Comparison of ENCODE assay signal across 20 cellular contexts in the genomic region with DNA sequence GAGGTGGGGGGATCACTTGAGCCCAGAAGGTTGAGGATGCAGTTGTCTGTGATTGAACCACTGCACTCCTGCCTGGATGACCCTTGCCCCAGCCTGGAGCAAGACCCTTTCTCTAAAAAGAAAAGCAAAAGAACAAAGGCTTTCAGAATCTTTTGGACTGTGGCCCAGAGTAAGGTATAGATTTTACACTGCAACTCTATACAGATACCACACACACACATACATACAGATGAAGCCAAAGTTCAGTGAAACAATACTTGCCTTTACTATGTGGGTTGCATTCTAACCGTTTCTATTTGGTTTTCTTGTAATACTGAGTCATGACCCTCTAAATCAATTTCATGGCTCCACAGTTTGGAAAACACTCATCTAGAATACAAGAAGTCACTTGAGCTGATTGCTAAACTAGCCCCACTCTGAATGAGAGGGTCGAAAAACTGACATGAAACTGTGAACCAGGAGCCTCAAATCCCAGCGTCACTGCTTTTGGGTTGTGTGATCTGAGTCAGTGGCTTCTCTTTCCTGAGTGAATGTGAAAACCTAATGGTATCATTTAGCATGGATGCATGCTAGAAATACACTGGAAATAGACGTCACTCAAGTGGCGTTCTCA.
DNase-seq lines count a peak whose midpoint lies in the region; ATAC-seq and TF ChIP-seq lines count a peak whose summit lies in the region.
"Had no signal": no experiment of that assay in that cellular context is flagged by ENCODE, and none has a peak within 500 bp of the region (broad histone marks: within the 10 kb centered on the region; RNA-seq: fewer than 3 reads in every experiment).

No MANE protein-coding gene starts in this region.

- no peak overlapping the region for H3K4me3 Mint-ChIP-seq in activated T-cell treated with anti-CD3 and anti-CD28 coated beads, Interleukin-2, amount 50 U/mL, for 72 hours
- no peak overlapping the region for H3K4me3 Mint-ChIP-seq in activated T-cell treated with anti-CD3 and anti-CD28 coated beads, Interleukin-2, amount 50 U/mL, for 24 hours
- H3K4me3 Mint-ChIP-seq: B cell, CD14-positive monocyte had no signal

- TF ChIP-seq POLR2A in transverse colon (IDR thresholded peaks at IDR 0.05): no peak

- H3K36me3 ChIP-seq in right atrium auricular region (no peaks in the 10 kb centered on the region), transverse colon (no peaks in the 10 kb centered on the region)

- TF ChIP-seq CTCF in right atrium auricular region (IDR thresholded peaks at IDR 0.05) (no peak), transverse colon (IDR thresholded peaks at IDR 0.05) (no peak)

- in situ Hi-C loops in transverse colon (cut with MboI; ENCODE audit: low pct_ligation_motif_present in 1 of 4, low pct_unique_long_range_greater_than_20kb in 1 of 4, low sequenced_read_pairs in 3 of 4): loop anchor here (25.0 kb wide), 3 partner anchors 180 to 430 kb away; no protein-coding TSS in a partner anchor

- no peaks in the 10 kb centered on the region for H3K36me3 Mint-ChIP-seq in activated T-cell treated with anti-CD3 and anti-CD28 coated beads, Interleukin-2, amount 50 U/mL, for 72 hours (ENCODE audit: insufficient read depth in 2 of 2)
- no peaks in the 10 kb centered on the region for H3K36me3 Mint-ChIP-seq in activated T-cell treated with anti-CD3 and anti-CD28 coated beads, Interleukin-2, amount 50 U/mL, for 24 hours (ENCODE audit: low read depth)
- H3K36me3 Mint-ChIP-seq: CD14-positive monocyte had no signal

- H3K27ac Mint-ChIP-seq in activated T-cell treated with anti-CD3 and anti-CD28 coated beads, Interleukin-2, amount 50 U/mL, for 72 hours: no peak overlapping the region
- H3K27ac Mint-ChIP-seq in activated T-cell treated with anti-CD3 and anti-CD28 coated beads, Interleukin-2, amount 50 U/mL, for 24 hours: no peak overlapping the region
- H3K27ac Mint-ChIP-seq: B cell, CD14-positive monocyte had no signal

- no peaks in the 10 kb centered on the region for H3K4me1 Mint-ChIP-seq in activated T-cell treated with anti-CD3 and anti-CD28 coated beads, Interleukin-2, amount 50 U/mL, for 72 hours (ENCODE audit: low read depth)
- H3K4me1 Mint-ChIP-seq in activated T-cell treated with anti-CD3 and anti-CD28 coated beads, Interleukin-2, amount 50 U/mL, for 24 hours (ENCODE audit: low read depth): no peaks in the 10 kb centered on the region
- H3K4me1 Mint-ChIP-seq: B cell had no signal

- ATAC-seq in activated T-cell treated with anti-CD3 and anti-CD28 coated beads, Interleukin-2, amount 50 U/mL, for 72 hours (replicated peaks in 1 of 2): peak; percentile 69 to 80
- ATAC-seq: A549 had no signal

- no peak for TF ChIP-seq EP300 in transverse colon (IDR thresholded peaks at IDR 0.05; ENCODE audit: low read depth)

- H3K27me3 ChIP-seq in right atrium auricular region: no peaks in the 10 kb centered on the region
- H3K27me3 ChIP-seq in transverse colon: no peaks in the 10 kb centered on the region

- intact Hi-C loops in transverse colon (cut with DNase I; ENCODE audit: low total_unique reads): no loop called here

- no peaks in the 10 kb centered on the region for H3K27me3 Mint-ChIP-seq in activated T-cell treated with anti-CD3 and anti-CD28 coated beads, Interleukin-2, amount 50 U/mL, for 72 hours (ENCODE audit: low read depth)
- no peaks in the 10 kb centered on the region for H3K27me3 Mint-ChIP-seq in activated T-cell treated with anti-CD3 and anti-CD28 coated beads, Interleukin-2, amount 50 U/mL, for 24 hours
- H3K27me3 Mint-ChIP-seq: B cell had no signal

- H3K9me3 ChIP-seq in right atrium auricular region (no peaks in the 10 kb centered on the region), transverse colon (no peaks in the 10 kb centered on the region)

- no peaks in the 10 kb centered on the region for H3K9me3 Mint-ChIP-seq in activated T-cell treated with anti-CD3 and anti-CD28 coated beads, Interleukin-2, amount 50 U/mL, for 72 hours
- H3K9me3 Mint-ChIP-seq in activated T-cell treated with anti-CD3 and anti-CD28 coated beads, Interleukin-2, amount 50 U/mL, for 24 hours: no peaks in the 10 kb centered on the region

- no peak overlapping the region for H3K4me3 ChIP-seq in right atrium auricular region
- H3K4me3 ChIP-seq in transverse colon: no peak overlapping the region
- H3K4me3 ChIP-seq: A549 had no signal

- H3K4me1 ChIP-seq in right atrium auricular region: no peaks in the 10 kb centered on the region
- no peaks in the 10 kb centered on the region for H3K4me1 ChIP-seq in transverse colon
- H3K4me1 ChIP-seq: A549 had no signal

- DNase-seq in activated T-cell treated with anti-CD3 and anti-CD28 coated beads, Interleukin-2, amount 50 U/mL, for 72 hours: no peak
- DNase-seq in activated T-cell treated with anti-CD3 and anti-CD28 coated beads, Interleukin-2, amount 50 U/mL, for 24 hours: no peak
- DNase-seq in MV-4-11 (lab: John Stamatoyannopoulos, UW) (peak; percentile 76), left kidney (ENCODE audit: low read depth, low spot score) (peak; percentile 37), renal cortical epithelial cell (ENCODE audit: low read depth) (peak; percentile 45), right atrium auricular region (ENCODE audit: low spot score) (no peak), T-helper 9 cell (no peak), transverse colon (no peak)
- DNase-seq: DMS53, EL, GF-D8, Kasumi-1, NCI-H1417, NCI-H187, NCI-H446 treated with DMSO at 0.1 percent for 48 hours, NCI-H526 treated with DMSO at 0.1 percent for 48 hours, OCI-M1 had no signal

- WGBS in transverse colon (ENCODE audit: low coverage in 1 of 2), 2 donors: 67 to 72% methylated on average over 5 of the region's 5 CpGs

- no peak overlapping the region for H3K27ac ChIP-seq in right atrium auricular region
- no peak overlapping the region for H3K27ac ChIP-seq in transverse colon
- H3K27ac ChIP-seq: A549 had no signal

Comparison
In these comparisons a context has a peak if more than half of its experiments do, and no peak if none do; other contexts are left out.
1. DNase-seq: peak in MV-4-11 (single experiment), left kidney (single experiment) and renal cortical epithelial cell (single experiment); none in activated T-cell treated with anti-CD3 and anti-CD28 coated beads, Interleukin-2, amount 50 U/mL, for 72 hours (0 of 2), activated T-cell treated with anti-CD3 and anti-CD28 coated beads, Interleukin-2, amount 50 U/mL, for 24 hours (single experiment), right atrium auricular region (single experiment), T-helper 9 cell (single experiment) and transverse colon (single experiment).